ENCODE assay signal across 1 cellular context in genomic region chr19:5904302-5905071, GRCh38.
TF ChIP-seq lines count a peak whose summit lies in the region.

TSS of gene VMAC (plus strand) at chr19:5904872. CDS start at chr19:5904891, 19 bp downstream.

TF ChIP-seq in GM12878, 131 proteins besides CTCF, POLR2A, EP300 and RAD21 (continued from another document and continues in another):
- peak; percentile 92 for TF ChIP-seq PKNOX1 (IDR thresholded peaks at IDR 0.05)
- peak in 1 of 2 experiments; percentile 58; a peak in 3 of 4 replicates for TF ChIP-seq BHLHE40 (IDR thresholded peaks at IDR 0.05; ENCODE audit: borderline replicate concordance in 1 of 2, low read depth in 2 of 2, low read length in 1 of 2)
- TF ChIP-seq ZNF687 (IDR thresholded peaks at IDR 0.05), result peak; percentile 40; the same call in 1 of the 2 replicates
- TF ChIP-seq ZNF592 (IDR thresholded peaks at IDR 0.05), result no peak
- TF ChIP-seq NR2F1 (conservative IDR thresholded peaks at IDR 0.05), result peak; percentile 62
- peak; percentile 81 for TF ChIP-seq FOXK2 (IDR thresholded peaks at IDR 0.05)
- TF ChIP-seq CREB1 (IDR thresholded peaks at IDR 0.05; ENCODE audit: low read depth), result no peak; the same call in 1 of the 2 replicates
- TF ChIP-seq REST (IDR thresholded peaks at IDR 0.05; ENCODE audit: low read depth, low read length), result no peak
- TF ChIP-seq KLF5 (IDR thresholded peaks at IDR 0.05; ENCODE audit: partially characterized antibody), result peak; percentile 22
- TF ChIP-seq ZNF207 (IDR thresholded peaks at IDR 0.05; ENCODE audit: borderline replicate concordance), result peak; percentile 89; the same call in 1 of the 2 replicates
- no peak for TF ChIP-seq CBX3 (IDR thresholded peaks at IDR 0.05; ENCODE audit: borderline replicate concordance, low read depth)
- TF ChIP-seq BMI1 (IDR thresholded peaks at IDR 0.05; ENCODE audit: borderline replicate concordance), result no peak
- TF ChIP-seq E4F1 (IDR thresholded peaks at IDR 0.05; ENCODE audit: borderline replicate concordance, partially characterized antibody), result peak; percentile 68
- 0 out of 2 replicates have a peak, but pooled peaks have one; percentile 7 for TF ChIP-seq NR2C1 (IDR thresholded peaks at IDR 0.05)
- no peak for TF ChIP-seq SMAD1 (IDR thresholded peaks at IDR 0.05; ENCODE audit: low read depth, partially characterized antibody)
- peak; percentile 70 for TF ChIP-seq IRF3 (IDR thresholded peaks at IDR 0.05)
- no peak for TF ChIP-seq SPI1 (IDR thresholded peaks at IDR 0.05; ENCODE audit: borderline replicate concordance, insufficient read depth, low read depth, low read length)
- TF ChIP-seq SKIL (IDR thresholded peaks at IDR 0.05; ENCODE audit: low read depth, poor library complexity, severe bottlenecking), result no peak
- peak; percentile 94 for TF ChIP-seq LARP7 (IDR thresholded peaks at IDR 0.05)
- TF ChIP-seq PBX3 (IDR thresholded peaks at IDR 0.05; ENCODE audit: insufficient replicate concordance, low read depth, low read length), result peak; percentile 33
- TF ChIP-seq POLR2AphosphoS2 (IDR thresholded peaks at IDR 0.05; ENCODE audit: low read depth, low read length), result no peak; the same call in 1 of the 2 replicates
- no peak for TF ChIP-seq ZNF24 (IDR thresholded peaks at IDR 0.05)
- no peak for TF ChIP-seq CBX5 (IDR thresholded peaks at IDR 0.05; ENCODE audit: low read depth)
- peak; percentile 80 for TF ChIP-seq MXI1 (IDR thresholded peaks at IDR 0.05; ENCODE audit: low read depth, low read length)
- no peak for TF ChIP-seq RCOR1 (conservative IDR thresholded peaks at IDR 0.05; ENCODE audit: low read depth, low read length)
- TF ChIP-seq JUNB (IDR thresholded peaks at IDR 0.05), result no peak
- TF ChIP-seq HCFC1 (IDR thresholded peaks at IDR 0.05; ENCODE audit: low read length), result no peak
- no peak for TF ChIP-seq ZNF384 (IDR thresholded peaks at IDR 0.05; ENCODE audit: borderline replicate concordance, low read depth, low read length)
- TF ChIP-seq STAT1 (conservative IDR thresholded peaks at IDR 0.05), result peak; percentile 83; the same call in 1 of the 2 replicates
- TF ChIP-seq NR2C2 (IDR thresholded peaks at IDR 0.05; ENCODE audit: borderline replicate concordance, control insufficient read depth, insufficient read length, low read depth), result no peak
- TF ChIP-seq ATF2 (IDR thresholded peaks at IDR 0.05; ENCODE audit: low read length), result no peak
- peak; percentile 48 for TF ChIP-seq IKZF1 (conservative IDR thresholded peaks at IDR 0.05)
- TF ChIP-seq POLR2AphosphoS5 (IDR thresholded peaks at IDR 0.05; ENCODE audit: low read length), result peak; percentile 64; the same call in 1 of the 2 replicates
- no peak for TF ChIP-seq IKZF2 (IDR thresholded peaks at IDR 0.05)
- no peak for TF ChIP-seq USF1 (IDR thresholded peaks at IDR 0.05; ENCODE audit: borderline replicate concordance, extremely low read length, insufficient read depth, low read depth, low read length)
